In the genomic region with DNA sequence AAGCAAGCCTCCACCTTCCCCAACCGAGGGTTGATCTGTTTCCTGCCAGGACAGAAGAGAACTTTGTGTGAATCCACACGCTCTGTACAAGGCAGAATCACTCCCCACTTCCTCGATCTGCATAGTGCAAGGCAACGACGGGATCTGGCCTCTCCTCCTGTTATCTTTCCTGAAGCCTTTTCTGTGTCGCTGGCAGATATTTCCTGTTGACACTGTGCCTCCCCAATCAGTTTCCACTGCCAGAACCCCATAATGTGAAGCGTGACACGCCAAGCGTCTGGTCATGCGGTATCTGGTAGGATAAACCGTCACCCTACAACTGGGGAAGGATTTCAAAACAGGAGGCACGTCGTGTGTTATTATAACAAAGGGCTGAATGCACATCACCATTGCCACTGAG, we compare ENCODE assay signal across 1 cellular context.
A peak's percentile ranks its signal among the peaks of the same experiment; 100 is the strongest.
TF ChIP-seq lines count a peak whose summit lies in the region.

No MANE protein-coding gene starts in this region.

TF ChIP-seq in K562, 482 proteins besides CTCF, POLR2A, EP300 and RAD21 (continued from another document and continues in another):
- TF ChIP-seq, protein P1, sequence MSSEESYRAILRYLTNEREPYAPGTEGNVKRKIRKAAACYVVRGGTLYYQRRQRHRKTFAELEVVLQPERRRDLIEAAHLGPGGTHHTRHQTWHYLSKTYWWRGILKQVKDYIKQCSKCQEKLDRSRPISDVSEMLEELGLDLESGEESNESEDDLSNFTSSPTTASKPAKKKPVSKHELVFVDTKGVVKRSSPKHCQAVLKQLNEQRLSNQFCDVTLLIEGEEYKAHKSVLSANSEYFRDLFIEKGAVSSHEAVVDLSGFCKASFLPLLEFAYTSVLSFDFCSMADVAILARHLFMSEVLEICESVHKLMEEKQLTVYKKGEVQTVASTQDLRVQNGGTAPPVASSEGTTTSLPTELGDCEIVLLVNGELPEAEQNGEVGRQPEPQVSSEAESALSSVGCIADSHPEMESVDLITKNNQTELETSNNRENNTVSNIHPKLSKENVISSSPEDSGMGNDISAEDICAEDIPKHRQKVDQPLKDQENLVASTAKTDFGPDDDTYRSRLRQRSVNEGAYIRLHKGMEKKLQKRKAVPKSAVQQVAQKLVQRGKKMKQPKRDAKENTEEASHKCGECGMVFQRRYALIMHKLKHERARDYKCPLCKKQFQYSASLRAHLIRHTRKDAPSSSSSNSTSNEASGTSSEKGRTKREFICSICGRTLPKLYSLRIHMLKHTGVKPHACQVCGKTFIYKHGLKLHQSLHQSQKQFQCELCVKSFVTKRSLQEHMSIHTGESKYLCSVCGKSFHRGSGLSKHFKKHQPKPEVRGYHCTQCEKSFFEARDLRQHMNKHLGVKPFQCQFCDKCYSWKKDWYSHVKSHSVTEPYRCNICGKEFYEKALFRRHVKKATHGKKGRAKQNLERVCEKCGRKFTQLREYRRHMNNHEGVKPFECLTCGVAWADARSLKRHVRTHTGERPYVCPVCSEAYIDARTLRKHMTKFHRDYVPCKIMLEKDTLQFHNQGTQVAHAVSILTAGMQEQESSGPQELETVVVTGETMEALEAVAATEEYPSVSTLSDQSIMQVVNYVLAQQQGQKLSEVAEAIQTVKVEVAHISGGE (CRISPR knock-in tag; IDR thresholded peaks at IDR 0.05) = peak in 1 of 3 experiments; percentile 79; a peak in 2 of 6 replicates
- TF ChIP-seq PTBP1 (IDR thresholded peaks at IDR 0.05; ENCODE audit: low read depth, low read length) (no peak), SMAD4 (CRISPR knock-in tag; conservative IDR thresholded peaks at IDR 0.05) (peak; percentile 87), ZNF76 (CRISPR knock-in tag; IDR thresholded peaks at IDR 0.05; ENCODE audit: borderline replicate concordance) (0 out of 2 replicates have a peak, but pooled peaks have one; percentile 19), FOXA3 (CRISPR knock-in tag; conservative IDR thresholded peaks at IDR 0.05 in 1 of 2, IDR thresholded peaks at IDR 0.05 in 1 of 2) (peak; percentile 90 to 94), MYBL2 (IDR thresholded peaks at IDR 0.05; ENCODE audit: low read depth) (peak; percentile 72), MYBL2 (CRISPR knock-in tag; IDR thresholded peaks at IDR 0.05; ENCODE audit: borderline replicate concordance) (no peak), SLC30A9 (CRISPR knock-in tag; IDR thresholded peaks at IDR 0.05) (no peak), SOX6 (IDR thresholded peaks at IDR 0.05) (peak; percentile 81), MAFF (IDR thresholded peaks at IDR 0.05; ENCODE audit: low read length) (no peak), ZNF830 (CRISPR knock-in tag; IDR thresholded peaks at IDR 0.05) (no peak), MTA1 (IDR thresholded peaks at IDR 0.05; ENCODE audit: borderline replicate concordance) (0 out of 2 replicates have a peak, but pooled peaks have one; percentile 57), ZNF253 (CRISPR knock-in tag; conservative IDR thresholded peaks at IDR 0.05) (no peak), CBFA2T2 (conservative IDR thresholded peaks at IDR 0.05) (peak; percentile 76), KDM1A (IDR thresholded peaks at IDR 0.05) (peak; percentile 49 to 55; a peak in 2 of 4 replicates), ZNF212 (CRISPR knock-in tag; IDR thresholded peaks at IDR 0.05) (no peak), CREM (IDR thresholded peaks at IDR 0.05; ENCODE audit: low read depth) (peak; percentile 79), MAZ (CRISPR knock-in tag; conservative IDR thresholded peaks at IDR 0.05 in 1 of 2, IDR thresholded peaks at IDR 0.05 in 1 of 2) (peak in 1 of 2 experiments; percentile 42; a peak in 1 of 4 replicates), NCOA2 (IDR thresholded peaks at IDR 0.05; ENCODE audit: partially characterized antibody in 2 of 2) (no peak), ATF7 (IDR thresholded peaks at IDR 0.05) (peak; percentile 62), ETV5 (CRISPR knock-in tag; IDR thresholded peaks at IDR 0.05; ENCODE audit: low read depth) (peak; percentile 88), KDM5B (IDR thresholded peaks at IDR 0.05; ENCODE audit: insufficient replicate concordance, low read depth, low read length) (peak; percentile 60), ZNF445 (CRISPR knock-in tag; IDR thresholded peaks at IDR 0.05; ENCODE audit: low read depth) (no peak)
- TF ChIP-seq, protein P2, sequence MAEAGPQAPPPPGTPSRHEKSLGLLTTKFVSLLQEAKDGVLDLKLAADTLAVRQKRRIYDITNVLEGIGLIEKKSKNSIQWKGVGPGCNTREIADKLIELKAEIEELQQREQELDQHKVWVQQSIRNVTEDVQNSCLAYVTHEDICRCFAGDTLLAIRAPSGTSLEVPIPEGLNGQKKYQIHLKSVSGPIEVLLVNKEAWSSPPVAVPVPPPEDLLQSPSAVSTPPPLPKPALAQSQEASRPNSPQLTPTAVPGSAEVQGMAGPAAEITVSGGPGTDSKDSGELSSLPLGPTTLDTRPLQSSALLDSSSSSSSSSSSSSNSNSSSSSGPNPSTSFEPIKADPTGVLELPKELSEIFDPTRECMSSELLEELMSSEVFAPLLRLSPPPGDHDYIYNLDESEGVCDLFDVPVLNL (CRISPR knock-in tag; IDR thresholded peaks at IDR 0.05; ENCODE audit: low read depth) = no peak
- TF ChIP-seq, protein P3, sequence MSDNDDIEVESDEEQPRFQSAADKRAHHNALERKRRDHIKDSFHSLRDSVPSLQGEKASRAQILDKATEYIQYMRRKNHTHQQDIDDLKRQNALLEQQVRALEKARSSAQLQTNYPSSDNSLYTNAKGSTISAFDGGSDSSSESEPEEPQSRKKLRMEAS (CRISPR knock-in tag; IDR thresholded peaks at IDR 0.05) = peak; percentile 53; the same call in 1 of the 2 replicates
- TF ChIP-seq, protein P4, sequence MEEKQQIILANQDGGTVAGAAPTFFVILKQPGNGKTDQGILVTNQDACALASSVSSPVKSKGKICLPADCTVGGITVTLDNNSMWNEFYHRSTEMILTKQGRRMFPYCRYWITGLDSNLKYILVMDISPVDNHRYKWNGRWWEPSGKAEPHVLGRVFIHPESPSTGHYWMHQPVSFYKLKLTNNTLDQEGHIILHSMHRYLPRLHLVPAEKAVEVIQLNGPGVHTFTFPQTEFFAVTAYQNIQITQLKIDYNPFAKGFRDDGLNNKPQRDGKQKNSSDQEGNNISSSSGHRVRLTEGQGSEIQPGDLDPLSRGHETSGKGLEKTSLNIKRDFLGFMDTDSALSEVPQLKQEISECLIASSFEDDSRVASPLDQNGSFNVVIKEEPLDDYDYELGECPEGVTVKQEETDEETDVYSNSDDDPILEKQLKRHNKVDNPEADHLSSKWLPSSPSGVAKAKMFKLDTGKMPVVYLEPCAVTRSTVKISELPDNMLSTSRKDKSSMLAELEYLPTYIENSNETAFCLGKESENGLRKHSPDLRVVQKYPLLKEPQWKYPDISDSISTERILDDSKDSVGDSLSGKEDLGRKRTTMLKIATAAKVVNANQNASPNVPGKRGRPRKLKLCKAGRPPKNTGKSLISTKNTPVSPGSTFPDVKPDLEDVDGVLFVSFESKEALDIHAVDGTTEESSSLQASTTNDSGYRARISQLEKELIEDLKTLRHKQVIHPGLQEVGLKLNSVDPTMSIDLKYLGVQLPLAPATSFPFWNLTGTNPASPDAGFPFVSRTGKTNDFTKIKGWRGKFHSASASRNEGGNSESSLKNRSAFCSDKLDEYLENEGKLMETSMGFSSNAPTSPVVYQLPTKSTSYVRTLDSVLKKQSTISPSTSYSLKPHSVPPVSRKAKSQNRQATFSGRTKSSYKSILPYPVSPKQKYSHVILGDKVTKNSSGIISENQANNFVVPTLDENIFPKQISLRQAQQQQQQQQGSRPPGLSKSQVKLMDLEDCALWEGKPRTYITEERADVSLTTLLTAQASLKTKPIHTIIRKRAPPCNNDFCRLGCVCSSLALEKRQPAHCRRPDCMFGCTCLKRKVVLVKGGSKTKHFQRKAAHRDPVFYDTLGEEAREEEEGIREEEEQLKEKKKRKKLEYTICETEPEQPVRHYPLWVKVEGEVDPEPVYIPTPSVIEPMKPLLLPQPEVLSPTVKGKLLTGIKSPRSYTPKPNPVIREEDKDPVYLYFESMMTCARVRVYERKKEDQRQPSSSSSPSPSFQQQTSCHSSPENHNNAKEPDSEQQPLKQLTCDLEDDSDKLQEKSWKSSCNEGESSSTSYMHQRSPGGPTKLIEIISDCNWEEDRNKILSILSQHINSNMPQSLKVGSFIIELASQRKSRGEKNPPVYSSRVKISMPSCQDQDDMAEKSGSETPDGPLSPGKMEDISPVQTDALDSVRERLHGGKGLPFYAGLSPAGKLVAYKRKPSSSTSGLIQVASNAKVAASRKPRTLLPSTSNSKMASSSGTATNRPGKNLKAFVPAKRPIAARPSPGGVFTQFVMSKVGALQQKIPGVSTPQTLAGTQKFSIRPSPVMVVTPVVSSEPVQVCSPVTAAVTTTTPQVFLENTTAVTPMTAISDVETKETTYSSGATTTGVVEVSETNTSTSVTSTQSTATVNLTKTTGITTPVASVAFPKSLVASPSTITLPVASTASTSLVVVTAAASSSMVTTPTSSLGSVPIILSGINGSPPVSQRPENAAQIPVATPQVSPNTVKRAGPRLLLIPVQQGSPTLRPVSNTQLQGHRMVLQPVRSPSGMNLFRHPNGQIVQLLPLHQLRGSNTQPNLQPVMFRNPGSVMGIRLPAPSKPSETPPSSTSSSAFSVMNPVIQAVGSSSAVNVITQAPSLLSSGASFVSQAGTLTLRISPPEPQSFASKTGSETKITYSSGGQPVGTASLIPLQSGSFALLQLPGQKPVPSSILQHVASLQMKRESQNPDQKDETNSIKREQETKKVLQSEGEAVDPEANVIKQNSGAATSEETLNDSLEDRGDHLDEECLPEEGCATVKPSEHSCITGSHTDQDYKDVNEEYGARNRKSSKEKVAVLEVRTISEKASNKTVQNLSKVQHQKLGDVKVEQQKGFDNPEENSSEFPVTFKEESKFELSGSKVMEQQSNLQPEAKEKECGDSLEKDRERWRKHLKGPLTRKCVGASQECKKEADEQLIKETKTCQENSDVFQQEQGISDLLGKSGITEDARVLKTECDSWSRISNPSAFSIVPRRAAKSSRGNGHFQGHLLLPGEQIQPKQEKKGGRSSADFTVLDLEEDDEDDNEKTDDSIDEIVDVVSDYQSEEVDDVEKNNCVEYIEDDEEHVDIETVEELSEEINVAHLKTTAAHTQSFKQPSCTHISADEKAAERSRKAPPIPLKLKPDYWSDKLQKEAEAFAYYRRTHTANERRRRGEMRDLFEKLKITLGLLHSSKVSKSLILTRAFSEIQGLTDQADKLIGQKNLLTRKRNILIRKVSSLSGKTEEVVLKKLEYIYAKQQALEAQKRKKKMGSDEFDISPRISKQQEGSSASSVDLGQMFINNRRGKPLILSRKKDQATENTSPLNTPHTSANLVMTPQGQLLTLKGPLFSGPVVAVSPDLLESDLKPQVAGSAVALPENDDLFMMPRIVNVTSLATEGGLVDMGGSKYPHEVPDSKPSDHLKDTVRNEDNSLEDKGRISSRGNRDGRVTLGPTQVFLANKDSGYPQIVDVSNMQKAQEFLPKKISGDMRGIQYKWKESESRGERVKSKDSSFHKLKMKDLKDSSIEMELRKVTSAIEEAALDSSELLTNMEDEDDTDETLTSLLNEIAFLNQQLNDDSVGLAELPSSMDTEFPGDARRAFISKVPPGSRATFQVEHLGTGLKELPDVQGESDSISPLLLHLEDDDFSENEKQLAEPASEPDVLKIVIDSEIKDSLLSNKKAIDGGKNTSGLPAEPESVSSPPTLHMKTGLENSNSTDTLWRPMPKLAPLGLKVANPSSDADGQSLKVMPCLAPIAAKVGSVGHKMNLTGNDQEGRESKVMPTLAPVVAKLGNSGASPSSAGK (IDR thresholded peaks at IDR 0.05) = peak; percentile 84
- TF ChIP-seq, protein P5, sequence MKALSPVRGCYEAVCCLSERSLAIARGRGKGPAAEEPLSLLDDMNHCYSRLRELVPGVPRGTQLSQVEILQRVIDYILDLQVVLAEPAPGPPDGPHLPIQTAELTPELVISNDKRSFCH (CRISPR knock-in tag; IDR thresholded peaks at IDR 0.05) = no peak
- TF ChIP-seq, protein P5 (tag; IDR thresholded peaks at IDR 0.05) = peak; percentile 54; the same call in 1 of the 2 replicates
- TF ChIP-seq, protein P6, sequence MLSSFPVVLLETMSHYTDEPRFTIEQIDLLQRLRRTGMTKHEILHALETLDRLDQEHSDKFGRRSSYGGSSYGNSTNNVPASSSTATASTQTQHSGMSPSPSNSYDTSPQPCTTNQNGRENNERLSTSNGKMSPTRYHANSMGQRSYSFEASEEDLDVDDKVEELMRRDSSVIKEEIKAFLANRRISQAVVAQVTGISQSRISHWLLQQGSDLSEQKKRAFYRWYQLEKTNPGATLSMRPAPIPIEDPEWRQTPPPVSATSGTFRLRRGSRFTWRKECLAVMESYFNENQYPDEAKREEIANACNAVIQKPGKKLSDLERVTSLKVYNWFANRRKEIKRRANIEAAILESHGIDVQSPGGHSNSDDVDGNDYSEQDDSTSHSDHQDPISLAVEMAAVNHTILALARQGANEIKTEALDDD (IDR thresholded peaks at IDR 0.05) = peak; percentile 49; the same call in 1 of the 2 replicates
- TF ChIP-seq, protein P7, sequence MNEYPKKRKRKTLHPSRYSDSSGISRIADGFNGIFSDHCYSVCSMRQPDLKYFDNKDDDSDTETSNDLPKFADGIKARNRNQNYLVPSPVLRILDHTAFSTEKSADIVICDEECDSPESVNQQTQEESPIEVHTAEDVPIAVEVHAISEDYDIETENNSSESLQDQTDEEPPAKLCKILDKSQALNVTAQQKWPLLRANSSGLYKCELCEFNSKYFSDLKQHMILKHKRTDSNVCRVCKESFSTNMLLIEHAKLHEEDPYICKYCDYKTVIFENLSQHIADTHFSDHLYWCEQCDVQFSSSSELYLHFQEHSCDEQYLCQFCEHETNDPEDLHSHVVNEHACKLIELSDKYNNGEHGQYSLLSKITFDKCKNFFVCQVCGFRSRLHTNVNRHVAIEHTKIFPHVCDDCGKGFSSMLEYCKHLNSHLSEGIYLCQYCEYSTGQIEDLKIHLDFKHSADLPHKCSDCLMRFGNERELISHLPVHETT (CRISPR knock-in tag; conservative IDR thresholded peaks at IDR 0.05 in 1 of 2, IDR thresholded peaks at IDR 0.05 in 1 of 2) = peak in 1 of 2 experiments; percentile 85; a peak in 2 of 4 replicates
- TF ChIP-seq, protein P8, sequence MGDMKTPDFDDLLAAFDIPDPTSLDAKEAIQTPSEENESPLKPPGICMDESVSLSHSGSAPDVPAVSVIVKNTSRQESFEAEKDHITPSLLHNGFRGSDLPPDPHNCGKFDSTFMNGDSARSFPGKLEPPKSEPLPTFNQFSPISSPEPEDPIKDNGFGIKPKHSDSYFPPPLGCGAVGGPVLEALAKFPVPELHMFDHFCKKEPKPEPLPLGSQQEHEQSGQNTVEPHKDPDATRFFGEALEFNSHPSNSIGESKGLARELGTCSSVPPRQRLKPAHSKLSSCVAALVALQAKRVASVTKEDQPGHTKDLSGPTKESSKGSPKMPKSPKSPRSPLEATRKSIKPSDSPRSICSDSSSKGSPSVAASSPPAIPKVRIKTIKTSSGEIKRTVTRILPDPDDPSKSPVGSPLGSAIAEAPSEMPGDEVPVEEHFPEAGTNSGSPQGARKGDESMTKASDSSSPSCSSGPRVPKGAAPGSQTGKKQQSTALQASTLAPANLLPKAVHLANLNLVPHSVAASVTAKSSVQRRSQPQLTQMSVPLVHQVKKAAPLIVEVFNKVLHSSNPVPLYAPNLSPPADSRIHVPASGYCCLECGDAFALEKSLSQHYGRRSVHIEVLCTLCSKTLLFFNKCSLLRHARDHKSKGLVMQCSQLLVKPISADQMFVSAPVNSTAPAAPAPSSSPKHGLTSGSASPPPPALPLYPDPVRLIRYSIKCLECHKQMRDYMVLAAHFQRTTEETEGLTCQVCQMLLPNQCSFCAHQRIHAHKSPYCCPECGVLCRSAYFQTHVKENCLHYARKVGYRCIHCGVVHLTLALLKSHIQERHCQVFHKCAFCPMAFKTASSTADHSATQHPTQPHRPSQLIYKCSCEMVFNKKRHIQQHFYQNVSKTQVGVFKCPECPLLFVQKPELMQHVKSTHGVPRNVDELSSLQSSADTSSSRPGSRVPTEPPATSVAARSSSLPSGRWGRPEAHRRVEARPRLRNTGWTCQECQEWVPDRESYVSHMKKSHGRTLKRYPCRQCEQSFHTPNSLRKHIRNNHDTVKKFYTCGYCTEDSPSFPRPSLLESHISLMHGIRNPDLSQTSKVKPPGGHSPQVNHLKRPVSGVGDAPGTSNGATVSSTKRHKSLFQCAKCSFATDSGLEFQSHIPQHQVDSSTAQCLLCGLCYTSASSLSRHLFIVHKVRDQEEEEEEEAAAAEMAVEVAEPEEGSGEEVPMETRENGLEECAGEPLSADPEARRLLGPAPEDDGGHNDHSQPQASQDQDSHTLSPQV (IDR thresholded peaks at IDR 0.05) = peak; percentile 81
